11 cellular contexts compared by ENCODE assay signal in genomic region chr3:24492971-24493551, GRCh38. TPM values are rescaled to one million over a fixed set of nuclear protein-coding genes. Genes with fewer than 3 reads are reported as not detected.
DNase-seq lines count a peak whose midpoint lies in the region; ATAC-seq and TF ChIP-seq lines count a peak whose summit lies in the region.
"Had no signal": no experiment of that assay in that cellular context is flagged by ENCODE, and none has a peak within 500 bp of the region (broad histone marks: within the 10 kb centered on the region; RNA-seq: fewer than 3 reads in every experiment).

No MANE protein-coding gene starts in this region.

- no peaks in the 10 kb centered on the region for H3K36me3 ChIP-seq in upper lobe of left lung
- H3K36me3 ChIP-seq: pancreas had no signal

- no peaks in the 10 kb centered on the region for H3K27me3 ChIP-seq in upper lobe of left lung
- H3K27me3 ChIP-seq: pancreas had no signal

- TF ChIP-seq POLR2A in upper lobe of left lung (IDR thresholded peaks at IDR 0.05), result no peak

- H3K27ac ChIP-seq in upper lobe of left lung, result no peak overlapping the region

- CTCF ChIA-PET in GM10248 (lab: Yijun Ruan, JAX), result no interaction called here

- DNase-seq in AG10803 (ENCODE audit: low read depth) (no peak), NCI-H774 (lab: John Stamatoyannopoulos, UW) (peak; percentile 7), epithelial cell of proximal tubule (ENCODE audit: low read depth) (no peak), osteocyte (ENCODE audit: extremely low spot score, unreplicated experiment) (no peak), GM10248 (ENCODE audit: extremely low spot score) (no peak), inferior parietal cortex (ENCODE audit: extremely low spot score) (no peak), NCI-H1930 (lab: John Stamatoyannopoulos, UW) (no peak), upper lobe of left lung (no peak)
- DNase-seq: activated T-cell treated with anti-CD3 and anti-CD28 coated beads, Interleukin-2, amount 50 U/mL, for 4 hours had no signal

- peak overlapping the region; percentile 76 for H3K4me3 ChIP-seq in AG10803 (ENCODE audit: low read length)
- peak overlapping the region; percentile 86 for H3K4me3 ChIP-seq in epithelial cell of proximal tubule (ENCODE audit: low read depth, low read length)
- peak overlapping the region in 2 of 4 donors; percentile 66 to 76 for H3K4me3 ChIP-seq in upper lobe of left lung

- TF ChIP-seq CTCF in AG10803 (conservative IDR thresholded peaks at IDR 0.05; ENCODE audit: low read length), result no peak
- no peak for TF ChIP-seq CTCF in epithelial cell of proximal tubule (conservative IDR thresholded peaks at IDR 0.05; ENCODE audit: low read depth, low read length)
- no peak for TF ChIP-seq CTCF in osteocyte (IDR thresholded peaks at IDR 0.05)
- no peak for TF ChIP-seq CTCF in GM10248 (IDR thresholded peaks at IDR 0.05; ENCODE audit: control extremely low read depth, extremely low read depth, low read depth, missing control alignments)
- TF ChIP-seq CTCF in upper lobe of left lung (IDR thresholded peaks at IDR 0.05), result no peak

- no peaks in the 10 kb centered on the region for H3K9me3 ChIP-seq in upper lobe of left lung
- H3K9me3 ChIP-seq: pancreas had no signal

- peaks cover 15% of the 10 kb centered on the region for H3K27me3 Mint-ChIP-seq in osteocyte (ENCODE audit: unreplicated experiment)

- ATAC-seq in upper lobe of left lung (ENCODE audit: low FRiP score in 2 of 2), result no peak
- ATAC-seq: activated T-cell treated with anti-CD3 and anti-CD28 coated beads, Interleukin-2, amount 50 U/mL, for 4 hours had no signal

- 46 to 56% methylated on average over 4 of the region's 4 CpGs for WGBS in upper lobe of left lung, 2 donors

- no peaks in the 10 kb centered on the region for H3K9me3 Mint-ChIP-seq in osteocyte (ENCODE audit: unreplicated experiment)
- H3K9me3 Mint-ChIP-seq: activated T-cell treated with anti-CD3 and anti-CD28 coated beads, Interleukin-2, amount 50 U/mL, for 4 hours had no signal

- peaks cover 3 to 33% (median 15%) of the 10 kb centered on the region in 4 donors for H3K4me1 ChIP-seq in upper lobe of left lung

- peak overlapping the region; percentile 98 for H3K4me3 Mint-ChIP-seq in osteocyte (ENCODE audit: unreplicated experiment)
- H3K4me3 Mint-ChIP-seq: activated T-cell treated with anti-CD3 and anti-CD28 coated beads, Interleukin-2, amount 50 U/mL, for 4 hours had no signal

- H3K36me3 Mint-ChIP-seq in osteocyte (ENCODE audit: unreplicated experiment), result peaks cover 4% of the 10 kb centered on the region

- TF ChIP-seq EP300 in upper lobe of left lung (IDR thresholded peaks at IDR 0.05), result no peak

- H3K27ac Mint-ChIP-seq in osteocyte (ENCODE audit: unreplicated experiment), result no peak overlapping the region

- H3K4me1 Mint-ChIP-seq in osteocyte (ENCODE audit: unreplicated experiment), result peaks cover 18% of the 10 kb centered on the region

- POLR2A ChIA-PET in GM10248 (lab: Yijun Ruan, JAX), result no interaction called here

RNA-seq across cellular contexts. Expression of gene THRB, which starts 1.6 kb away (rescaled TPM):
- total RNA-seq in epithelial cell of proximal tubule, result 2.1 and 11.8 TPM in 2 replicates
- total RNA-seq in osteocyte, result 3.6 and 4.6 TPM in 2 replicates
- total RNA-seq in upper lobe of left lung, result 10 to 100 TPM in 4 of 6 donors, 1 to 10 TPM in 2; 5.5 to 15.2 (median 12.0) TPM
- total RNA-seq: activated T-cell treated with anti-CD3 and anti-CD28 coated beads, Interleukin-2, amount 50 U/mL, for 4 hours; G401 had no signal
